In the genomic region with DNA sequence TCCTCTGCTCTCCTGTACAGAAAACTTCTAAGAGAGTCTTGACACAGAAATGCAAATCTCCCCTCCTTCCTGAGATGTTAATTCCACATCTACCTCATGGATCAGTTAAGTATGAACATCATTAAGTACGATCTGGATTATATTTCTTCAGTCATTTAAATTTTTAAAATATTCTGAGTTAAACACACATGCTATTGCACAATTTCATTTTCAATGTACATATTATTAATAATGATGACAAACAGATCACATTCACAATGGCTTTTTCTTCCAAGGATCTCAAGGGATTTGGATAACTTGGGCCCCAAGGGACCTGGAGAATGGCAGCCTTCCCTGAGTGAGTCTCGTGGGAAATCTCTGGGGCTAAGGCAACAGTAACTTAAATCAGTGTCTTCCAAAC, we compare ENCODE assay signal across 23 cellular contexts. TPM values are rescaled to one million over a fixed set of nuclear protein-coding genes. Genes with fewer than 3 reads are reported as not detected.
DNase-seq lines count a peak whose midpoint lies in the region; ATAC-seq, FAIRE-seq and TF ChIP-seq lines count a peak whose summit lies in the region.
"Had no signal": no experiment of that assay in that cellular context is flagged by ENCODE, and none has a peak within 500 bp of the region (broad histone marks: within the 10 kb centered on the region; RNA-seq: fewer than 3 reads in every experiment).

No MANE protein-coding gene starts in this region.

- WGBS in HepG2 (ENCODE audit: low lambda C conversion rate) = 100% methylated on average over 1 of the region's 2 CpGs
- WGBS in right lobe of liver (ENCODE audit: insufficient coverage, low coverage, low lambda C conversion rate, missing lambda C conversion rate) = 43% methylated on average over 2 of the region's 2 CpGs
- WGBS in IMR-90 (ENCODE audit: extremely low coverage in 2 of 2, insufficient read length in 1 of 2), 2 experiments = no CpG with 5 or more reads among the region's 2 CpGs
- WGBS in K562 (ENCODE audit: insufficient coverage, low coverage, missing lambda C conversion rate) = 21% methylated on average over 2 of the region's 2 CpGs
- WGBS in stomach, 5 donors = 41 to 47% (median 43%) methylated on average over 2 of the region's 2 CpGs

- H4K91ac ChIP-seq in IMR-90 (ENCODE audit: insufficient read depth, low read depth, low read length) = no peak overlapping the region

- H3K9me3 ChIP-seq in HepG2 (ENCODE audit: low read length) = no peaks in the 10 kb centered on the region
- no peaks in the 10 kb centered on the region for H3K9me3 ChIP-seq in right lobe of liver
- H3K9me3 ChIP-seq in IMR-90 (ENCODE audit: control insufficient read depth, insufficient read depth, low read length) = no peaks in the 10 kb centered on the region
- no peaks in the 10 kb centered on the region for H3K9me3 ChIP-seq in K562 (replicated peaks; ENCODE audit: control insufficient read depth, insufficient read depth, low read depth, low read length)
- H3K9me3 ChIP-seq in stomach = no peaks in the 10 kb centered on the region
- H3K9me3 ChIP-seq: A549, BLaER1 had no signal

- POLR2A ChIA-PET in HepG2 (lab: Yijun Ruan, JAX) (no interaction called here), IMR-90 (lab: Charles Lee; ENCODE audit: unreplicated experiment) (no interaction called here), K562 (lab: Yijun Ruan, JAX) (no interaction called here)

- TF ChIP-seq POLR2A in HepG2 (IDR thresholded peaks at IDR 0.05; ENCODE audit: insufficient read depth in 1 of 2, low read depth in 2 of 2, low read length in 2 of 2) (no peak), right lobe of liver (IDR thresholded peaks at IDR 0.05) (no peak), IMR-90 (IDR thresholded peaks at IDR 0.05; ENCODE audit: low read depth, low read length) (no peak), K562 (conservative IDR thresholded peaks at IDR 0.05) (no peak), stomach (IDR thresholded peaks at IDR 0.05) (no peak)

- no peak overlapping the region for H3K23ac ChIP-seq in IMR-90 (ENCODE audit: low read depth, low read length)

- BruUV-seq in HepG2 (replicated peaks; lab: Mats Ljungman, UMichigan) = no TSS peak
- BruUV-seq in IMR-90 (replicated peaks; lab: Mats Ljungman, UMichigan) = no TSS peak
- BruUV-seq in K562 (replicated peaks; lab: Mats Ljungman, UMichigan) = no TSS peak

- no peaks in the 10 kb centered on the region for H3K79me1 ChIP-seq in IMR-90 (ENCODE audit: low read depth in 1 of 2, low read length in 2 of 2)

- no peak overlapping the region for H2BK120ac ChIP-seq in IMR-90 (ENCODE audit: low read depth, low read length)

- H3K4ac ChIP-seq in IMR-90 (ENCODE audit: low read depth, low read length) = no peak overlapping the region

- no peak overlapping the region for H2BK5ac ChIP-seq in IMR-90 (ENCODE audit: low read depth, low read length, poor library complexity, severe bottlenecking)

- DNase-seq in HepG2 (ENCODE audit: low spot score) (no peak), right lobe of liver (no peak), IMR-90 (no peak), K562 (ENCODE audit: extremely low read depth in 1 of 4, low spot score in 3 of 4) (no peak), stomach (no peak)
- DNase-seq: 8988T; CD4-positive, CD25-positive, alpha-beta regulatory T cell; CD8-positive, alpha-beta T cell; DMS 273 treated with DMSO at 0.1 percent for 48 hours; DMS79; EL; GDM1; H9 had no signal

- H3K9me1 ChIP-seq in IMR-90 (ENCODE audit: insufficient read depth, low read length) = no peaks in the 10 kb centered on the region
- H3K9me1 ChIP-seq in K562 (ENCODE audit: control insufficient read depth, insufficient read depth, low read length) = no peaks in the 10 kb centered on the region

- no peak overlapping the region for H2AK9ac ChIP-seq in IMR-90 (replicated peaks; ENCODE audit: low read depth, low read length, poor library complexity)

- no peak for TF ChIP-seq EP300 in HepG2 (IDR thresholded peaks at IDR 0.05; ENCODE audit: low read depth in 2 of 2, low read length in 2 of 2)
- TF ChIP-seq EP300 in HepG2 (CRISPR knock-in tag; IDR thresholded peaks at IDR 0.05; ENCODE audit: borderline replicate concordance) = no peak
- no peak for TF ChIP-seq EP300 in K562 (IDR thresholded peaks at IDR 0.05; ENCODE audit: low read length)
- no peak for TF ChIP-seq EP300 in stomach (IDR thresholded peaks at IDR 0.05)

- TF ChIP-seq RAD21 in HepG2 (CRISPR knock-in tag; IDR thresholded peaks at IDR 0.05) (no peak), IMR-90 (IDR thresholded peaks at IDR 0.05; ENCODE audit: low read length) (no peak), K562 (CRISPR knock-in tag; conservative IDR thresholded peaks at IDR 0.05 in 1 of 2, IDR thresholded peaks at IDR 0.05 in 1 of 2) (no peak)

- no peak overlapping the region for H3K56ac ChIP-seq in IMR-90 (ENCODE audit: extremely low read depth, insufficient read depth, low read length)

- no peak overlapping the region for H3K14ac ChIP-seq in IMR-90 (replicated peaks; ENCODE audit: low read depth, low read length)

- no peak for ATAC-seq in HepG2
- ATAC-seq in right lobe of liver = no peak
- ATAC-seq in IMR-90 (ENCODE audit: low read depth) = no peak
- no peak for ATAC-seq in K562
- ATAC-seq in GM21515 (IDR thresholded peaks at IDR 0.05; ENCODE audit: unreplicated experiment) = no peak
- ATAC-seq: A549; CD8-positive, alpha-beta T cell; GM12878; GM23338; HCT116 had no signal

- no peak overlapping the region for H2BK20ac ChIP-seq in IMR-90 (ENCODE audit: low read depth, low read length)

- dilution Hi-C loops in IMR-90 (cut with HindIII; ENCODE audit: low sequenced_read_pairs, unreplicated experiment) = no loop called here

- no peak for FAIRE-seq in HepG2 (lab: Jason Lieb, UNC)
- FAIRE-seq in K562 (lab: Jason Lieb, UNC) = no peak
- FAIRE-seq: A549, D721Med, GM12878, GM19239 had no signal

- H2AFZ ChIP-seq in HepG2 (ENCODE audit: low read length) (no peak overlapping the region), IMR-90 (replicated peaks; ENCODE audit: low read length, poor library complexity) (no peak overlapping the region), K562 (ENCODE audit: low read depth, low read length) (no peak overlapping the region)
- H2AFZ ChIP-seq: GM23338 had no signal

- no peak overlapping the region for H4K8ac ChIP-seq in IMR-90 (ENCODE audit: low read depth in 2 of 2, low read length in 2 of 2)

- no peaks in the 10 kb centered on the region for H4K20me1 ChIP-seq in HepG2 (ENCODE audit: insufficient read depth, low read length)
- no peaks in the 10 kb centered on the region for H4K20me1 ChIP-seq in IMR-90 (ENCODE audit: insufficient read depth, low read length)
- H4K20me1 ChIP-seq in K562 (replicated peaks; ENCODE audit: control insufficient read depth, insufficient read depth, low read length) = no peaks in the 10 kb centered on the region
- H4K20me1 ChIP-seq: BLaER1 had no signal

- CTCF ChIA-PET in HepG2 (lab: Yijun Ruan, JAX; ENCODE audit: low intra/inter-chr PET ratio, low total read pairs) (no interaction called here), IMR-90 (lab: Yijun Ruan, JAX) (no interaction called here), K562 (lab: Yijun Ruan, JAX; ENCODE audit: low intra/inter-chr PET ratio) (no interaction called here)

- H3K79me2 ChIP-seq in HepG2 (ENCODE audit: insufficient read depth, low read length) (peaks cover 4% of the 10 kb centered on the region), K562 (ENCODE audit: control insufficient read depth, insufficient read depth, low read length) (no peaks in the 10 kb centered on the region)

- H2AK5ac ChIP-seq in IMR-90 (ENCODE audit: low read depth, low read length) = no peak overlapping the region

- H3K4me3 ChIP-seq in HepG2 (replicated peaks in 1 of 3; ENCODE audit: insufficient read depth in 1 of 3, low read depth in 2 of 3, low read length in 3 of 3) = no peak overlapping the region
- no peak overlapping the region for H3K4me3 ChIP-seq in right lobe of liver
- H3K4me3 ChIP-seq in IMR-90 (ENCODE audit: insufficient read depth, low read depth, low read length) = no peak overlapping the region
- no peak overlapping the region for H3K4me3 ChIP-seq in K562
- no peak overlapping the region for H3K4me3 ChIP-seq in stomach
- H3K4me3 ChIP-seq: A549, BLaER1, GM12878, GM23338 had no signal

- peaks cover 8 to 22% of the 10 kb centered on the region in 2 experiments for H3K36me3 ChIP-seq in HepG2 (replicated peaks in 1 of 2; ENCODE audit: control insufficient read depth in 1 of 2, insufficient read depth in 2 of 2, low read length in 2 of 2)
- H3K36me3 ChIP-seq in right lobe of liver = no peaks in the 10 kb centered on the region
- no peaks in the 10 kb centered on the region for H3K36me3 ChIP-seq in IMR-90 (ENCODE audit: control insufficient read depth, insufficient read depth, low read length)
- no peaks in the 10 kb centered on the region; the same call in 2 of the 3 replicates for H3K36me3 ChIP-seq in K562 (ENCODE audit: control insufficient read depth, insufficient read depth, low read length)
- H3K36me3 ChIP-seq in stomach = peaks cover 0 to 17% (median 16%) of the 10 kb centered on the region in 4 donors
- H3K36me3 ChIP-seq: BLaER1 had no signal

- no peak overlapping the region for H3K18ac ChIP-seq in IMR-90 (ENCODE audit: low read depth, low read length)

- TF ChIP-seq CTCF in HepG2 (CRISPR knock-in tag; IDR thresholded peaks at IDR 0.05) (no peak), right lobe of liver (IDR thresholded peaks at IDR 0.05) (no peak), IMR-90 (conservative IDR thresholded peaks at IDR 0.05; ENCODE audit: low read depth, low read length) (no peak), K562 (IDR thresholded peaks at IDR 0.05 in 2 of 3, conservative IDR thresholded peaks at IDR 0.05 in 1 of 3; ENCODE audit: insufficient read depth in 2 of 3, low read depth in 1 of 3, low read length in 3 of 3) (no peak), stomach (IDR thresholded peaks at IDR 0.05) (no peak)

- H2BK15ac ChIP-seq in IMR-90 (ENCODE audit: low read depth, low read length) = no peak overlapping the region

- H4K5ac ChIP-seq in IMR-90 (ENCODE audit: low read depth, low read length) = no peak overlapping the region

- in situ Hi-C loops in HepG2 (cut with HindIII; ENCODE audit: extremely low pct_ligation_motif_present, low pct_unique_long_range_greater_than_20kb) = no loop called here
- in situ Hi-C loops in IMR-90 (cut with MboI; ENCODE audit: low sequenced_read_pairs) = no loop called here
- in situ Hi-C loops in K562 (cut with MboI) = loop anchor here (10.0 kb wide), 1 partner anchor 138 kb away; no protein-coding TSS in a partner anchor

- no peak overlapping the region for H3K27ac ChIP-seq in HepG2 (ENCODE audit: extremely low read length, insufficient read depth, low read length)
- H3K27ac ChIP-seq in right lobe of liver = no peak overlapping the region
- H3K27ac ChIP-seq in IMR-90 (ENCODE audit: insufficient read depth, low read length) = no peak overlapping the region
- no peak overlapping the region for H3K27ac ChIP-seq in K562 (ENCODE audit: extremely low read depth, low read depth, low read length)
- H3K27ac ChIP-seq in stomach = no peak overlapping the region
- H3K27ac ChIP-seq: A549, BLaER1, C4-2B had no signal

- H3K9ac ChIP-seq in HepG2 (ENCODE audit: insufficient read depth, low read depth, low read length) (no peak overlapping the region), IMR-90 (ENCODE audit: low read depth, low read length) (no peak overlapping the region), K562 (ENCODE audit: insufficient read depth in 1 of 2, low read depth in 2 of 2, low read length in 2 of 2) (no peak overlapping the region)
- H3K9ac ChIP-seq: BLaER1 had no signal

- intact Hi-C loops in HepG2 (cut with micrococcal nuclease; ENCODE audit: unreplicated experiment) = no loop called here
- intact Hi-C loops in right lobe of liver (cut with DNase I) = no loop called here
- intact Hi-C loops in IMR-90 (cut with micrococcal nuclease) = no loop called here
- intact Hi-C loops in K562 (cut with micrococcal nuclease) = no loop called here
- intact Hi-C loops in stomach (cut with DNase I; ENCODE audit: low total_unique reads) = no loop called here

- peaks cover 11% of the 10 kb centered on the region for H3K4me1 ChIP-seq in HepG2 (ENCODE audit: insufficient read depth, low read length)
- H3K4me1 ChIP-seq in right lobe of liver = peaks cover 0 to 5% (median 0%) of the 10 kb centered on the region in 4 donors
- H3K4me1 ChIP-seq in IMR-90 (ENCODE audit: control insufficient read depth, insufficient read depth, low read length) = no peaks in the 10 kb centered on the region
- no peaks in the 10 kb centered on the region for H3K4me1 ChIP-seq in K562 (replicated peaks in 1 of 2; ENCODE audit: control insufficient read depth in 2 of 2, insufficient read depth in 2 of 2, low read length in 2 of 2)
- peaks cover 0 to 6% (median 0%) of the 10 kb centered on the region in 4 donors for H3K4me1 ChIP-seq in stomach
- H3K4me1 ChIP-seq: A549, BLaER1 had no signal

- H3K27me3 ChIP-seq in HepG2 (ENCODE audit: control insufficient read depth in 1 of 2, insufficient read depth in 2 of 2, low read length in 2 of 2) (no peaks in the 10 kb centered on the region), right lobe of liver (no peaks in the 10 kb centered on the region), IMR-90 (ENCODE audit: control insufficient read depth, insufficient read depth, low read length) (no peaks in the 10 kb centered on the region), K562 (ENCODE audit: control insufficient read depth in 2 of 2, insufficient read depth in 2 of 2, low read length in 2 of 2) (peaks cover 0 to 20% of the 10 kb centered on the region in 2 experiments; a peak in 3 of 5 replicates), stomach (no peaks in the 10 kb centered on the region)
- H3K27me3 ChIP-seq: BLaER1 had no signal

- H3K4me2 ChIP-seq in HepG2 (ENCODE audit: low read depth, low read length) (no peak overlapping the region), IMR-90 (ENCODE audit: low read depth, low read length) (no peak overlapping the region), K562 (ENCODE audit: insufficient read depth, low read length) (no peak overlapping the region)
- H3K4me2 ChIP-seq: A549, BLaER1, GM23338 had no signal

RNA-seq across cellular contexts. Expression of a gene that starts 16.2 kb away (rescaled TPM):
- 15.4 and 17.1 TPM in 2 replicates for total RNA-seq in HepG2 (2016; rRNA removed; fragmentation: Illumina TruSeq; extraction: Trizol)
- 10.7 and 11.7 TPM in 2 replicates for total RNA-seq in HepG2 (2016; cell fraction: cytosol; rRNA removed; fragmentation: Illumina TruSeq; extraction: Trizol; ENCODE audit: low read depth)
- total RNA-seq in HepG2 (2016; cell fraction: insoluble cytoplasmic fraction; rRNA removed; fragmentation: Illumina TruSeq; extraction: Trizol) = 13.3 and 14.4 TPM in 2 replicates
- 27.9 and 29.9 TPM in 2 replicates for total RNA-seq in HepG2 (2016; cell fraction: membrane; rRNA removed; fragmentation: Illumina TruSeq; extraction: Trizol)
- 16.7 and 20.0 TPM in 2 replicates for total RNA-seq in HepG2 (2016; cell fraction: nucleus; rRNA removed; fragmentation: Illumina TruSeq; extraction: Trizol)
- polyA plus RNA-seq in HepG2 (2011; rRNA removed) = 13.5 and 14.1 TPM in 2 replicates
- 5.9 and 10.6 TPM in 2 replicates for polyA plus RNA-seq in HepG2 (2011; cell fraction: cytosol; rRNA removed)
- polyA plus RNA-seq in HepG2 (2011; cell fraction: nucleus; rRNA removed) = 16.0 and 21.8 TPM in 2 replicates
- 24.3 and 27.7 TPM in 2 replicates for polyA plus RNA-seq in HepG2 (2012)
- 20.2 and 23.1 TPM in 2 replicates for polyA plus RNA-seq in HepG2 (2016; cell fraction: cytosol; fragmentation: Illumina TruSeq; extraction: Trizol; ENCODE audit: low read depth)
- 18.4 and 20.3 TPM in 2 replicates for polyA plus RNA-seq in HepG2 (2016; cell fraction: insoluble cytoplasmic fraction; fragmentation: Illumina TruSeq; extraction: Trizol; ENCODE audit: low read depth)
- 28.6 and 31.7 TPM in 2 replicates for polyA plus RNA-seq in HepG2 (2016; cell fraction: membrane; fragmentation: Illumina TruSeq; extraction: Trizol; ENCODE audit: low read depth)
- polyA plus RNA-seq in HepG2 (2016; cell fraction: nucleus; fragmentation: Illumina TruSeq; extraction: Trizol; ENCODE audit: insufficient read depth, low read depth) = 29.5 and 33.1 TPM in 2 replicates
- 0.07 and 7.3 TPM in 2 replicates for polyA minus RNA-seq in HepG2 (2011; rRNA and poly(A)+ RNA removed; ENCODE audit: low replicate concordance)
- 16.1 and 17.6 TPM in 2 replicates for polyA minus RNA-seq in HepG2 (2011; cell fraction: cytosol; rRNA and poly(A)+ RNA removed)
- polyA minus RNA-seq in HepG2 (2011; cell fraction: nucleus; rRNA and poly(A)+ RNA removed) = 17.8 and 27.0 TPM in 2 replicates
- 10 to 100 TPM; 14.5 to 21.5 (median 15.6) TPM for total RNA-seq in right lobe of liver
- total RNA-seq in IMR-90 (2012; rRNA removed) = 2.3 and 3.1 TPM in 2 replicates
- 2.5 and 3.5 TPM in 2 replicates for polyA plus RNA-seq in IMR-90 (2012; rRNA removed)
- polyA plus RNA-seq in IMR-90 (2012; cell fraction: cytosol; rRNA removed) = 0.99 and 1.6 TPM in 2 replicates
- polyA plus RNA-seq in IMR-90 (2012; cell fraction: nucleus; rRNA removed; ENCODE audit: low replicate concordance) = 1.7 and 9.5 TPM in 2 replicates
- 6.0 and 13.1 TPM in 2 replicates for total RNA-seq in K562 (2011; cell fraction: chromatin; rRNA removed; ENCODE audit: low replicate concordance)
- total RNA-seq in K562 (2011; cell fraction: nucleolus; rRNA removed) = 3.0 and 3.8 TPM in 2 replicates
- 6.7 and 10.2 TPM in 2 replicates for total RNA-seq in K562 (2011; cell fraction: nucleoplasm; rRNA removed)
- 5.0 and 6.3 TPM in 2 replicates for total RNA-seq in K562 (2014; rRNA removed)
- total RNA-seq in K562 (2014; rRNA removed; fragmentation: Illumina TruSeq; extraction: Trizol) = 6.1 and 8.4 TPM in 2 replicates
- total RNA-seq in K562 (2015; rRNA removed; fragmentation: Illumina TruSeq; extraction: Trizol) = 5.2 and 6.0 TPM in 2 replicates
- total RNA-seq in K562 (2021) = 8.2 and 10.1 TPM in 2 replicates
- polyA plus RNA-seq in K562 (2011; rRNA removed) = 4.8 and 5.6 TPM in 2 replicates
- polyA plus RNA-seq in K562 (2011; cell fraction: cytosol; rRNA removed) = 1.3 and 3.4 TPM in 2 replicates
- polyA plus RNA-seq in K562 (2011; cell fraction: nucleus; rRNA removed) = 5.5 and 8.9 TPM in 2 replicates
- polyA plus RNA-seq in K562 (2012) = 5.3 and 7.1 TPM in 2 replicates
- 6.6 and 11.4 TPM in 2 replicates for polyA plus RNA-seq in K562 (2014; fragmentation: Illumina TruSeq; extraction: Trizol)
- polyA plus RNA-seq in K562 (2014; fragmentation: Nextera tagmentation; extraction: Ambion mirVana) = 1 to 10 TPM; 1.3 to 1.8 TPM
- 3.2 and 12.2 TPM in 2 replicates for polyA plus RNA-seq in K562 (2014; rRNA removed)
- polyA minus RNA-seq in K562 (2011; rRNA and poly(A)+ RNA removed) = 4.4 and 6.1 TPM in 2 replicates
- 2.9 and 3.3 TPM in 2 replicates for polyA minus RNA-seq in K562 (2011; cell fraction: cytosol; rRNA and poly(A)+ RNA removed)
- 1.9 and 4.3 TPM in 2 replicates for polyA minus RNA-seq in K562 (2011; cell fraction: nucleus; rRNA and poly(A)+ RNA removed)
- total RNA-seq in stomach = 10 to 100 TPM; 19.6 to 32.1 (median 23.5) TPM
- polyA plus RNA-seq in stomach = 10 to 100 TPM in 1 of 3 donors, 1 to 10 TPM in 2; 4.6 to 11.1 (median 9.6) TPM
- total RNA-seq: B cell; CD8-positive, alpha-beta T cell; GM12878 had no signal
- polyA plus RNA-seq: CD4-positive, CD25-positive, alpha-beta regulatory T cell; GM12878 had no signal
